ENCODE assay signal across 1 cellular context in the genomic region with DNA sequence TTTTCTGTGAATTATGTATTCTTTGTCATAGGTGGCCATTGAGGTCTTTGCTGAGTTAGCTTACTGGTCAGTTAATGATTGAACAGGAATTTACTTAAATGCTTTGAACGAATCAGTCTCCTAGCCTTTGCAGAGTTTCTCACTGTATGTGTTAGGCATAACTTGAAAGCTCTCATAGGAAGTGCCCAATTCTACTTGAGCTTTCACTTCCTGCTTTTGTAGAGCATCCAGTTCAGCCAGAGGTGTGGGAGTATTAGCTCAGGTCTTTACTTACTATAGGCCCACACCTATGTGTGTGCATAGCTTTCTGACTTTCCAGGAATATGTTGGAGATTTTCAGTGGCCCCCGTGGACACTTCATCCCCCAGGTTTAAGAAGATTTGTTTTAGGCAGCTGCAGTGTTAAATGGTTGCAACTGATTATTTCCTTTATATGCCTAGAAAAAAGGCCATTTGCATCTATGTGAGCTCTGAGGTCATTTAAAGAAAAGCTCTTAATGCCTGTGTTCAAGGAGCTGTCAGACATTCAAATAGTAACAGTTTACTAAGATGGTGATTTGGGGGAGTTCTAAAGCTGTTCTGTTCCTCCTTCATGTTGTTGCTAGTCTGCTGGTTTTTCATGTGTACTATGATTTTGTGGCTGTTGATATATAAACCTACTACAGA.
A peak's percentile ranks its signal among the peaks of the same experiment; 100 is the strongest.
TF ChIP-seq lines count a peak whose summit lies in the region.

No MANE protein-coding gene starts in this region.

TF ChIP-seq in HepG2, 621 proteins besides CTCF, POLR2A, EP300 and RAD21 (continued from another document and continues in another):
- TF ChIP-seq, protein P1, sequence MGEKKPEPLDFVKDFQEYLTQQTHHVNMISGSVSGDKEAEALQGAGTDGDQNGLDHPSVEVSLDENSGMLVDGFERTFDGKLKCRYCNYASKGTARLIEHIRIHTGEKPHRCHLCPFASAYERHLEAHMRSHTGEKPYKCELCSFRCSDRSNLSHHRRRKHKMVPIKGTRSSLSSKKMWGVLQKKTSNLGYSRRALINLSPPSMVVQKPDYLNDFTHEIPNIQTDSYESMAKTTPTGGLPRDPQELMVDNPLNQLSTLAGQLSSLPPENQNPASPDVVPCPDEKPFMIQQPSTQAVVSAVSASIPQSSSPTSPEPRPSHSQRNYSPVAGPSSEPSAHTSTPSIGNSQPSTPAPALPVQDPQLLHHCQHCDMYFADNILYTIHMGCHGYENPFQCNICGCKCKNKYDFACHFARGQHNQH (CRISPR knock-in tag; IDR thresholded peaks at IDR 0.05) = 0 out of 2 replicates have a peak, but pooled peaks have one; percentile 44
- TF ChIP-seq ZNF607 (CRISPR knock-in tag; IDR thresholded peaks at IDR 0.05; ENCODE audit: borderline replicate concordance) (peak; percentile 49; the same call in 1 of the 2 replicates), HMGA1 (CRISPR knock-in tag; conservative IDR thresholded peaks at IDR 0.05) (no peak), ZNF720 (CRISPR knock-in tag; IDR thresholded peaks at IDR 0.05) (no peak), FIP1L1 (IDR thresholded peaks at IDR 0.05; ENCODE audit: borderline replicate concordance, insufficient read depth, low read depth, low read length) (no peak), NFIC (IDR thresholded peaks at IDR 0.05; ENCODE audit: low read length) (0 out of 2 replicates have a peak, but pooled peaks have one; percentile 40), NR2F6 (IDR thresholded peaks at IDR 0.05) (no peak), NR2F6 (CRISPR knock-in tag; IDR thresholded peaks at IDR 0.05) (peak; percentile 46; the same call in 1 of the 2 replicates), ZFX (CRISPR knock-in tag; IDR thresholded peaks at IDR 0.05; ENCODE audit: low read depth) (peak; percentile 66), ZNF792 (CRISPR knock-in tag; IDR thresholded peaks at IDR 0.05) (peak; percentile 59; the same call in 1 of the 2 replicates), GATAD2A (CRISPR knock-in tag; IDR thresholded peaks at IDR 0.05) (peak; percentile 71), ZSCAN29 (CRISPR knock-in tag; conservative IDR thresholded peaks at IDR 0.05) (no peak), HDAC2 (CRISPR knock-in tag; IDR thresholded peaks at IDR 0.05) (peak; percentile 46), ARNT (IDR thresholded peaks at IDR 0.05) (no peak), TCF7 (IDR thresholded peaks at IDR 0.05; ENCODE audit: low read depth) (0 out of 2 replicates have a peak, but pooled peaks have one; percentile 9), MED1 (CRISPR knock-in tag; IDR thresholded peaks at IDR 0.05) (peak; percentile 65; the same call in 1 of the 2 replicates), BCL6 (CRISPR knock-in tag; IDR thresholded peaks at IDR 0.05) (peak; percentile 98), ZBTB7B (CRISPR knock-in tag; IDR thresholded peaks at IDR 0.05) (0 out of 2 replicates have a peak, but pooled peaks have one; percentile 32), ETV5 (CRISPR knock-in tag; IDR thresholded peaks at IDR 0.05; ENCODE audit: borderline replicate concordance) (peak; percentile 84; the same call in 1 of the 2 replicates), TGIF2 (CRISPR knock-in tag; IDR thresholded peaks at IDR 0.05) (no peak), YEATS2 (CRISPR knock-in tag; IDR thresholded peaks at IDR 0.05; ENCODE audit: borderline replicate concordance) (peak; percentile 48; the same call in 1 of the 2 replicates), ZNF878 (CRISPR knock-in tag; IDR thresholded peaks at IDR 0.05) (0 out of 2 replicates have a peak, but pooled peaks have one; percentile 56), ISL2 (CRISPR knock-in tag; IDR thresholded peaks at IDR 0.05) (peak; percentile 59; the same call in 1 of the 2 replicates), NFE2L1 (CRISPR knock-in tag; IDR thresholded peaks at IDR 0.05; ENCODE audit: borderline replicate concordance) (no peak), SAP130 (CRISPR knock-in tag; IDR thresholded peaks at IDR 0.05; ENCODE audit: low read depth) (peak; percentile 88), ZNF207 (IDR thresholded peaks at IDR 0.05; ENCODE audit: borderline replicate concordance) (no peak), DNMT1 (CRISPR knock-in tag; IDR thresholded peaks at IDR 0.05) (no peak), FOXA3 (CRISPR knock-in tag; IDR thresholded peaks at IDR 0.05) (peak; percentile 59; the same call in 1 of the 2 replicates), HOXA3 (CRISPR knock-in tag; IDR thresholded peaks at IDR 0.05) (peak; percentile 16; the same call in 1 of the 2 replicates), POLR2G (IDR thresholded peaks at IDR 0.05; ENCODE audit: low read depth, low read length) (no peak), SOX5 (CRISPR knock-in tag; IDR thresholded peaks at IDR 0.05; ENCODE audit: borderline replicate concordance) (peak; percentile 74), HMG20A (CRISPR knock-in tag; IDR thresholded peaks at IDR 0.05; ENCODE audit: borderline replicate concordance) (peak; percentile 30; the same call in 1 of the 2 replicates), ZNF614 (CRISPR knock-in tag; IDR thresholded peaks at IDR 0.05; ENCODE audit: borderline replicate concordance) (peak; percentile 88), JUND (CRISPR knock-in tag; IDR thresholded peaks at IDR 0.05) (no peak), TBX2 (CRISPR knock-in tag; IDR thresholded peaks at IDR 0.05; ENCODE audit: borderline replicate concordance) (peak; percentile 82), SPEN (CRISPR knock-in tag; IDR thresholded peaks at IDR 0.05; ENCODE audit: low read depth) (peak; percentile 57), TARDBP (CRISPR knock-in tag; IDR thresholded peaks at IDR 0.05) (peak; percentile 45; the same call in 1 of the 2 replicates)
- TF ChIP-seq, protein P2, sequence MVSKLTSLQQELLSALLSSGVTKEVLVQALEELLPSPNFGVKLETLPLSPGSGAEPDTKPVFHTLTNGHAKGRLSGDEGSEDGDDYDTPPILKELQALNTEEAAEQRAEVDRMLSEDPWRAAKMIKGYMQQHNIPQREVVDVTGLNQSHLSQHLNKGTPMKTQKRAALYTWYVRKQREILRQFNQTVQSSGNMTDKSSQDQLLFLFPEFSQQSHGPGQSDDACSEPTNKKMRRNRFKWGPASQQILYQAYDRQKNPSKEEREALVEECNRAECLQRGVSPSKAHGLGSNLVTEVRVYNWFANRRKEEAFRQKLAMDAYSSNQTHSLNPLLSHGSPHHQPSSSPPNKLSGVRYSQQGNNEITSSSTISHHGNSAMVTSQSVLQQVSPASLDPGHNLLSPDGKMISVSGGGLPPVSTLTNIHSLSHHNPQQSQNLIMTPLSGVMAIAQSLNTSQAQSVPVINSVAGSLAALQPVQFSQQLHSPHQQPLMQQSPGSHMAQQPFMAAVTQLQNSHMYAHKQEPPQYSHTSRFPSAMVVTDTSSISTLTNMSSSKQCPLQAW (CRISPR knock-in tag; IDR thresholded peaks at IDR 0.05) = peak; percentile 94
- TF ChIP-seq, protein P3, sequence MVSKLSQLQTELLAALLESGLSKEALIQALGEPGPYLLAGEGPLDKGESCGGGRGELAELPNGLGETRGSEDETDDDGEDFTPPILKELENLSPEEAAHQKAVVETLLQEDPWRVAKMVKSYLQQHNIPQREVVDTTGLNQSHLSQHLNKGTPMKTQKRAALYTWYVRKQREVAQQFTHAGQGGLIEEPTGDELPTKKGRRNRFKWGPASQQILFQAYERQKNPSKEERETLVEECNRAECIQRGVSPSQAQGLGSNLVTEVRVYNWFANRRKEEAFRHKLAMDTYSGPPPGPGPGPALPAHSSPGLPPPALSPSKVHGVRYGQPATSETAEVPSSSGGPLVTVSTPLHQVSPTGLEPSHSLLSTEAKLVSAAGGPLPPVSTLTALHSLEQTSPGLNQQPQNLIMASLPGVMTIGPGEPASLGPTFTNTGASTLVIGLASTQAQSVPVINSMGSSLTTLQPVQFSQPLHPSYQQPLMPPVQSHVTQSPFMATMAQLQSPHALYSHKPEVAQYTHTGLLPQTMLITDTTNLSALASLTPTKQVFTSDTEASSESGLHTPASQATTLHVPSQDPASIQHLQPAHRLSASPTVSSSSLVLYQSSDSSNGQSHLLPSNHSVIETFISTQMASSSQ (IDR thresholded peaks at IDR 0.05; ENCODE audit: low read depth) = peak; percentile 90
- TF ChIP-seq, protein P3 (CRISPR knock-in tag; IDR thresholded peaks at IDR 0.05; ENCODE audit: borderline replicate concordance) = peak; percentile 87
- TF ChIP-seq, protein P4, sequence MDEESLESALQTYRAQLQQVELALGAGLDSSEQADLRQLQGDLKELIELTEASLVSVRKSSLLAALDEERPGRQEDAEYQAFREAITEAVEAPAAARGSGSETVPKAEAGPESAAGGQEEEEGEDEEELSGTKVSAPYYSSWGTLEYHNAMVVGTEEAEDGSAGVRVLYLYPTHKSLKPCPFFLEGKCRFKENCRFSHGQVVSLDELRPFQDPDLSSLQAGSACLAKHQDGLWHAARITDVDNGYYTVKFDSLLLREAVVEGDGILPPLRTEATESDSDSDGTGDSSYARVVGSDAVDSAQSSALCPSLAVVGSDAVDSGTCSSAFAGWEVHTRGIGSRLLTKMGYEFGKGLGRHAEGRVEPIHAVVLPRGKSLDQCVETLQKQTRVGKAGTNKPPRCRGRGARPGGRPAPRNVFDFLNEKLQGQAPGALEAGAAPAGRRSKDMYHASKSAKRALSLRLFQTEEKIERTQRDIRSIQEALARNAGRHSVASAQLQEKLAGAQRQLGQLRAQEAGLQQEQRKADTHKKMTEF (CRISPR knock-in tag; IDR thresholded peaks at IDR 0.05) = peak; percentile 57; the same call in 1 of the 2 replicates
- TF ChIP-seq, protein P5, sequence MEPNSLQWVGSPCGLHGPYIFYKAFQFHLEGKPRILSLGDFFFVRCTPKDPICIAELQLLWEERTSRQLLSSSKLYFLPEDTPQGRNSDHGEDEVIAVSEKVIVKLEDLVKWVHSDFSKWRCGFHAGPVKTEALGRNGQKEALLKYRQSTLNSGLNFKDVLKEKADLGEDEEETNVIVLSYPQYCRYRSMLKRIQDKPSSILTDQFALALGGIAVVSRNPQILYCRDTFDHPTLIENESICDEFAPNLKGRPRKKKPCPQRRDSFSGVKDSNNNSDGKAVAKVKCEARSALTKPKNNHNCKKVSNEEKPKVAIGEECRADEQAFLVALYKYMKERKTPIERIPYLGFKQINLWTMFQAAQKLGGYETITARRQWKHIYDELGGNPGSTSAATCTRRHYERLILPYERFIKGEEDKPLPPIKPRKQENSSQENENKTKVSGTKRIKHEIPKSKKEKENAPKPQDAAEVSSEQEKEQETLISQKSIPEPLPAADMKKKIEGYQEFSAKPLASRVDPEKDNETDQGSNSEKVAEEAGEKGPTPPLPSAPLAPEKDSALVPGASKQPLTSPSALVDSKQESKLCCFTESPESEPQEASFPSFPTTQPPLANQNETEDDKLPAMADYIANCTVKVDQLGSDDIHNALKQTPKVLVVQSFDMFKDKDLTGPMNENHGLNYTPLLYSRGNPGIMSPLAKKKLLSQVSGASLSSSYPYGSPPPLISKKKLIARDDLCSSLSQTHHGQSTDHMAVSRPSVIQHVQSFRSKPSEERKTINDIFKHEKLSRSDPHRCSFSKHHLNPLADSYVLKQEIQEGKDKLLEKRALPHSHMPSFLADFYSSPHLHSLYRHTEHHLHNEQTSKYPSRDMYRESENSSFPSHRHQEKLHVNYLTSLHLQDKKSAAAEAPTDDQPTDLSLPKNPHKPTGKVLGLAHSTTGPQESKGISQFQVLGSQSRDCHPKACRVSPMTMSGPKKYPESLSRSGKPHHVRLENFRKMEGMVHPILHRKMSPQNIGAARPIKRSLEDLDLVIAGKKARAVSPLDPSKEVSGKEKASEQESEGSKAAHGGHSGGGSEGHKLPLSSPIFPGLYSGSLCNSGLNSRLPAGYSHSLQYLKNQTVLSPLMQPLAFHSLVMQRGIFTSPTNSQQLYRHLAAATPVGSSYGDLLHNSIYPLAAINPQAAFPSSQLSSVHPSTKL (CRISPR knock-in tag; IDR thresholded peaks at IDR 0.05) = peak; percentile 77
- TF ChIP-seq, protein P6, sequence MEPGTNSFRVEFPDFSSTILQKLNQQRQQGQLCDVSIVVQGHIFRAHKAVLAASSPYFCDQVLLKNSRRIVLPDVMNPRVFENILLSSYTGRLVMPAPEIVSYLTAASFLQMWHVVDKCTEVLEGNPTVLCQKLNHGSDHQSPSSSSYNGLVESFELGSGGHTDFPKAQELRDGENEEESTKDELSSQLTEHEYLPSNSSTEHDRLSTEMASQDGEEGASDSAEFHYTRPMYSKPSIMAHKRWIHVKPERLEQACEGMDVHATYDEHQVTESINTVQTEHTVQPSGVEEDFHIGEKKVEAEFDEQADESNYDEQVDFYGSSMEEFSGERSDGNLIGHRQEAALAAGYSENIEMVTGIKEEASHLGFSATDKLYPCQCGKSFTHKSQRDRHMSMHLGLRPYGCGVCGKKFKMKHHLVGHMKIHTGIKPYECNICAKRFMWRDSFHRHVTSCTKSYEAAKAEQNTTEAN (CRISPR knock-in tag; conservative IDR thresholded peaks at IDR 0.05) = peak; percentile 76
- TF ChIP-seq, protein P7, sequence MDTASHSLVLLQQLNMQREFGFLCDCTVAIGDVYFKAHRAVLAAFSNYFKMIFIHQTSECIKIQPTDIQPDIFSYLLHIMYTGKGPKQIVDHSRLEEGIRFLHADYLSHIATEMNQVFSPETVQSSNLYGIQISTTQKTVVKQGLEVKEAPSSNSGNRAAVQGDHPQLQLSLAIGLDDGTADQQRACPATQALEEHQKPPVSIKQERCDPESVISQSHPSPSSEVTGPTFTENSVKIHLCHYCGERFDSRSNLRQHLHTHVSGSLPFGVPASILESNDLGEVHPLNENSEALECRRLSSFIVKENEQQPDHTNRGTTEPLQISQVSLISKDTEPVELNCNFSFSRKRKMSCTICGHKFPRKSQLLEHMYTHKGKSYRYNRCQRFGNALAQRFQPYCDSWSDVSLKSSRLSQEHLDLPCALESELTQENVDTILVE (CRISPR knock-in tag; IDR thresholded peaks at IDR 0.05) = 0 out of 2 replicates have a peak, but pooled peaks have one; percentile 24
- TF ChIP-seq, protein P8, sequence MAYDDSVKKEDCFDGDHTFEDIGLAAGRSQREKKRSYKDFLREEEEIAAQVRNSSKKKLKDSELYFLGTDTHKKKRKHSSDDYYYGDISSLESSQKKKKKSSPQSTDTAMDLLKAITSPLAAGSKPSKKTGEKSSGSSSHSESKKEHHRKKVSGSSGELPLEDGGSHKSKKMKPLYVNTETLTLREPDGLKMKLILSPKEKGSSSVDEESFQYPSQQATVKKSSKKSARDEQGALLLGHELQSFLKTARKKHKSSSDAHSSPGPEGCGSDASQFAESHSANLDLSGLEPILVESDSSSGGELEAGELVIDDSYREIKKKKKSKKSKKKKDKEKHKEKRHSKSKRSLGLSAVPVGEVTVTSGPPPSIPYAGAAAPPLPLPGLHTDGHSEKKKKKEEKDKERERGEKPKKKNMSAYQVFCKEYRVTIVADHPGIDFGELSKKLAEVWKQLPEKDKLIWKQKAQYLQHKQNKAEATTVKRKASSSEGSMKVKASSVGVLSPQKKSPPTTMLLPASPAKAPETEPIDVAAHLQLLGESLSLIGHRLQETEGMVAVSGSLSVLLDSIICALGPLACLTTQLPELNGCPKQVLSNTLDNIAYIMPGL (CRISPR knock-in tag; IDR thresholded peaks at IDR 0.05; ENCODE audit: borderline replicate concordance in 1 of 2, low read depth in 1 of 2) = 0 out of 4 replicates have a peak, but pooled peaks of 1 of the 2 experiments have one; percentile 33
